Comparison of ENCODE assay signal across 9 cellular contexts in genomic region chr14:85528882-85529585, GRCh38. TPM values are rescaled to one million over a fixed set of nuclear protein-coding genes. Genes with fewer than 3 reads are reported as not detected.
DNase-seq lines count a peak whose midpoint lies in the region; ATAC-seq and TF ChIP-seq lines count a peak whose summit lies in the region.
"Had no signal": no experiment of that assay in that cellular context is flagged by ENCODE, and none has a peak within 500 bp of the region (broad histone marks: within the 10 kb centered on the region; RNA-seq: fewer than 3 reads in every experiment).

No MANE protein-coding gene starts in this region.

- H3K9ac ChIP-seq in muscle layer of colon (ENCODE audit: low read length): peak overlapping the region; percentile 5

- ATAC-seq in HG02981 (IDR thresholded peaks at IDR 0.05; ENCODE audit: unreplicated experiment): no peak
- no peak for ATAC-seq in HG03175 (IDR thresholded peaks at IDR 0.05; ENCODE audit: unreplicated experiment)

- peak overlapping the region; percentile 31 to 79 for H3K4me3 ChIP-seq in muscle layer of colon (ENCODE audit: low read depth in 1 of 2, low read length in 2 of 2)

- H3K27me3 ChIP-seq in muscle layer of colon (ENCODE audit: control insufficient read depth in 1 of 2, insufficient read depth in 2 of 2, low read length in 2 of 2): peaks cover 27 to 39% of the 10 kb centered on the region in 2 donors

- in situ Hi-C loops in GM13977 (cut with MboI; ENCODE audit: low pct_unique_long_range_greater_than_20kb, low sequenced_read_pairs, unreplicated experiment): no loop called here

- peak; percentile 14 for DNase-seq in A172 (ENCODE audit: low spot score)
- peak; percentile 69 for DNase-seq in NCI-H748 treated with DMSO at 0.1 percent for 48 hours (lab: John Stamatoyannopoulos, UW)
- DNase-seq in epithelial cell of prostate (ENCODE audit: low read depth, low spot score): no peak
- no peak for DNase-seq in GM13977 (ENCODE audit: low spot score)
- no peak for DNase-seq in stimulated activated CD4-positive, alpha-beta T cell treated with anti-CD3 and anti-CD28 coated beads, Interleukin-15, amount 100 ng/mL, for 24 hours
- DNase-seq: CD4-positive, alpha-beta memory T cell had no signal

- H3K27ac ChIP-seq in epithelial cell of prostate (peak overlapping the region; percentile 94), muscle layer of colon (ENCODE audit: low read depth, low read length) (no peak overlapping the region)

- H3K4me1 ChIP-seq in muscle layer of colon (ENCODE audit: insufficient read depth, low read length): peaks cover 37% of the 10 kb centered on the region

- no peak for TF ChIP-seq CTCF in GM13977 (IDR thresholded peaks at IDR 0.05; ENCODE audit: extremely low read depth, insufficient read depth, missing control alignments)

- no peaks in the 10 kb centered on the region for H3K9me3 ChIP-seq in muscle layer of colon (ENCODE audit: low read length)

- H3K36me3 ChIP-seq in muscle layer of colon (ENCODE audit: insufficient read depth, low read length): no peaks in the 10 kb centered on the region

RNA-seq across cellular contexts. Expression of gene FLRT2, which starts 0.9 kb away (rescaled TPM):
- 3.6 and 11.5 TPM in 2 replicates for total RNA-seq in A172 (2014; rRNA removed; shearing (Covaris generic))

Comparison
In these comparisons a context has a peak if more than half of its experiments do, and no peak if none do; other contexts are left out.
1. DNase-seq: peak in A172 (single experiment) and NCI-H748 treated with DMSO at 0.1 percent for 48 hours (single experiment); none in epithelial cell of prostate (single experiment), GM13977 (single experiment) and stimulated activated CD4-positive, alpha-beta T cell treated with anti-CD3 and anti-CD28 coated beads, Interleukin-15, amount 100 ng/mL, for 24 hours (single experiment).